ENCODE assay signal across 8 cellular contexts in genomic region chr4:183443609-183444148, GRCh38. TPM values are rescaled to one million over a fixed set of nuclear protein-coding genes. Genes with fewer than 3 reads are reported as not detected.
DNase-seq lines count a peak whose midpoint lies in the region; ATAC-seq and TF ChIP-seq lines count a peak whose summit lies in the region.

No MANE protein-coding gene starts in this region.

- peak overlapping the region; percentile 91 for H3K27ac Mint-ChIP-seq in activated naive CD8-positive, alpha-beta T cell treated with anti-CD3 and anti-CD28 coated beads, Interleukin-2, amount 10 ng/mL, durations not matched to agents 7 days and 5 days

- H3K36me3 ChIP-seq in iPS-15b (ENCODE audit: control insufficient read depth, insufficient read depth, low read length) (peaks cover 13% of the 10 kb centered on the region), smooth muscle cell (ENCODE audit: low read depth) (peaks cover 16% of the 10 kb centered on the region)

- H3K27me3 ChIP-seq in iPS-15b (ENCODE audit: control insufficient read depth, insufficient read depth, low read length) (no peaks in the 10 kb centered on the region), smooth muscle cell (ENCODE audit: low read depth) (no peaks in the 10 kb centered on the region)

- H3K27ac ChIP-seq in 22Rv1 (peak overlapping the region; percentile 99), smooth muscle cell (ENCODE audit: low read depth) (peak overlapping the region; percentile 90)

- H2AFZ ChIP-seq in smooth muscle cell (ENCODE audit: low read depth): peak overlapping the region; percentile 15

- DNase-seq in NCI-H82 (lab: John Stamatoyannopoulos, UW) (peak; percentile 76), smooth muscle cell (lab: John Stamatoyannopoulos, UW; ENCODE audit: unreplicated experiment) (no peak), occipital lobe (lab: John Stamatoyannopoulos, UW) (no peak), NCI-H1048 (lab: John Stamatoyannopoulos, UW) (no peak)
- no peak for DNase-seq in activated naive CD8-positive, alpha-beta T cell treated with anti-CD3 and anti-CD28 coated beads, Interleukin-2, amount 10 ng/mL, durations not matched to agents 7 days and 5 days

- no peaks in the 10 kb centered on the region for H3K4me1 ChIP-seq in iPS-15b (ENCODE audit: control insufficient read depth, insufficient read depth, low read length)
- H3K4me1 ChIP-seq in smooth muscle cell (ENCODE audit: low read depth): peaks cover 24% of the 10 kb centered on the region

- POLR2A ChIA-PET in activated naive CD8-positive, alpha-beta T cell treated with anti-CD3 and anti-CD28 coated beads, Interleukin-2, amount 10 ng/mL, durations not matched to agents 7 days and 5 days (lab: Charles Lee): interaction anchor here (0.5 to 4.8 kb wide), 13 partner anchors 10 to 526 kb away, joined by 3 to 47 read pairs (median 4); partner anchors contain the start of gene ING2

- peaks cover 14% of the 10 kb centered on the region for H3F3A ChIP-seq in smooth muscle cell (ENCODE audit: low read depth)

- WGBS in smooth muscle cell (ENCODE audit: low lambda C conversion rate): 2% methylated on average over 26 of the region's 26 CpGs

- peaks cover 38% of the 10 kb centered on the region for H3K4me1 Mint-ChIP-seq in activated naive CD8-positive, alpha-beta T cell treated with anti-CD3 and anti-CD28 coated beads, Interleukin-2, amount 10 ng/mL, durations not matched to agents 7 days and 5 days

- peaks cover 27% of the 10 kb centered on the region for H3K36me3 Mint-ChIP-seq in activated naive CD8-positive, alpha-beta T cell treated with anti-CD3 and anti-CD28 coated beads, Interleukin-2, amount 10 ng/mL, durations not matched to agents 7 days and 5 days

- H3K79me2 ChIP-seq in smooth muscle cell (ENCODE audit: low read depth): peaks cover 33% of the 10 kb centered on the region

- H3K9me3 Mint-ChIP-seq in activated naive CD8-positive, alpha-beta T cell treated with anti-CD3 and anti-CD28 coated beads, Interleukin-2, amount 10 ng/mL, durations not matched to agents 7 days and 5 days: no peaks in the 10 kb centered on the region

- no peak for TF ChIP-seq CTCF in 22Rv1 (IDR thresholded peaks at IDR 0.05)
- no peak for TF ChIP-seq CTCF in smooth muscle cell (IDR thresholded peaks at IDR 0.05; ENCODE audit: borderline replicate concordance, insufficient read depth, poor library complexity, severe bottlenecking)

- peak overlapping the region; percentile 96 for H3K4me2 ChIP-seq in smooth muscle cell

- peak overlapping the region; percentile 99 for H3K4me3 Mint-ChIP-seq in activated naive CD8-positive, alpha-beta T cell treated with anti-CD3 and anti-CD28 coated beads, Interleukin-2, amount 10 ng/mL, durations not matched to agents 7 days and 5 days

- peak; percentile 19 for ATAC-seq in GM18858 (IDR thresholded peaks at IDR 0.05; ENCODE audit: unreplicated experiment)
- ATAC-seq in activated naive CD8-positive, alpha-beta T cell treated with anti-CD3 and anti-CD28 coated beads, Interleukin-2, amount 10 ng/mL, durations not matched to agents 7 days and 5 days (ENCODE audit: low read depth): peak; percentile 20

- peaks cover 32% of the 10 kb centered on the region for H4K20me1 ChIP-seq in smooth muscle cell (ENCODE audit: low read depth)

- H3K9me3 ChIP-seq in iPS-15b (ENCODE audit: control insufficient read depth, insufficient read depth, low read length) (no peaks in the 10 kb centered on the region), smooth muscle cell (replicated peaks; ENCODE audit: low read depth) (no peaks in the 10 kb centered on the region)

- H3K27me3 Mint-ChIP-seq in activated naive CD8-positive, alpha-beta T cell treated with anti-CD3 and anti-CD28 coated beads, Interleukin-2, amount 10 ng/mL, durations not matched to agents 7 days and 5 days: no peaks in the 10 kb centered on the region

- peak overlapping the region; percentile 93 for H3K4me3 ChIP-seq in iPS-15b (ENCODE audit: low read depth, low read length)
- peak overlapping the region; percentile 87 for H3K4me3 ChIP-seq in smooth muscle cell

- H3K9ac ChIP-seq in iPS-15b (ENCODE audit: low read depth, low read length): peak overlapping the region; percentile 94
- peak overlapping the region; percentile 89 for H3K9ac ChIP-seq in smooth muscle cell (ENCODE audit: low read depth)

RNA-seq across cellular contexts. Expression of gene CDKN2AIP, which starts 0.8 kb away (rescaled TPM):
- total RNA-seq in activated naive CD8-positive, alpha-beta T cell treated with anti-CD3 and anti-CD28 coated beads, Interleukin-2, amount 10 ng/mL, durations not matched to agents 7 days and 5 days: 10 to 100 TPM; 38.8 to 39.8 TPM
- total RNA-seq in smooth muscle cell (27.2 and 32.1 TPM in 2 replicates), occipital lobe (28.5 TPM)
- 12.4 and 13.0 TPM in 2 replicates for polyA plus RNA-seq in smooth muscle cell
